Comparison of ENCODE assay signal across 19 cellular contexts in genomic region chr4:102638621-102639020, GRCh38.
"Had no signal": no experiment of that assay in that cellular context is flagged by ENCODE, and none has a peak within 500 bp of the region (broad histone marks: within the 10 kb centered on the region; RNA-seq: fewer than 3 reads in every experiment).

No MANE protein-coding gene starts in this region.

- FAIRE-seq: endothelial cell of umbilical vein had no signal

- H3K27me3 Mint-ChIP-seq: activated CD4-positive, alpha-beta memory T cell treated with anti-CD3 and anti-CD28 coated beads for 36 hours; activated naive CD8-positive, alpha-beta T cell treated with anti-CD3 and anti-CD28 coated beads, Interleukin-2, amount 10 ng/mL, durations not matched to agents 7 days and 5 days; dendritic cell treated with granulocyte-macrophage colony-stimulating factor and Interleukin-4, amounts not matched to agents 40 ng/mL and 50 ng/mL, for 4 days; stimulated activated naive B cell treated with anti-CD40 and anti-IgM and Interleukin-4, amounts not matched to agents 10 μg/mL and 1 μg/mL and 100 μg/mL, for 72 hours had no signal

- H3K4me3 Mint-ChIP-seq: dendritic cell treated with granulocyte-macrophage colony-stimulating factor and Interleukin-4, amounts not matched to agents 40 ng/mL and 50 ng/mL, for 4 days; natural killer cell; stimulated activated naive B cell treated with anti-CD40 and anti-IgM and Interleukin-4, amounts not matched to agents 10 μg/mL and 1 μg/mL and 100 μg/mL, for 72 hours had no signal

- H3K4me3 ChIP-seq: hepatocyte, spleen, thoracic aorta, upper lobe of left lung had no signal

- H3K9me3 Mint-ChIP-seq: activated CD4-positive, alpha-beta memory T cell treated with anti-CD3 and anti-CD28 coated beads for 36 hours; activated naive CD8-positive, alpha-beta T cell treated with anti-CD3 and anti-CD28 coated beads, Interleukin-2, amount 10 ng/mL, durations not matched to agents 7 days and 5 days; activated T-helper 2 cell treated with anti-CD3 and anti-CD28 coated beads, Interferon-gamma antibody, Interleukin-2, Interleukin-4, amounts not matched to agents 10 μg/mL and 5 μg/mL and 100 μg/mL, durations not matched to agents 14 hours and 24 hours and 36 hours; dendritic cell treated with granulocyte-macrophage colony-stimulating factor and Interleukin-4, amounts not matched to agents 40 ng/mL and 50 ng/mL, for 4 days; natural killer cell; stimulated activated naive B cell treated with anti-CD40 and anti-IgM and Interleukin-4, amounts not matched to agents 10 μg/mL and 1 μg/mL and 100 μg/mL, for 72 hours had no signal

- DNase-seq: activated CD4-positive, alpha-beta memory T cell treated with anti-CD3 and anti-CD28 coated beads for 36 hours; activated naive CD4-positive, alpha-beta T cell treated with Interleukin-2 at 50 U/mL for 16 hours; activated naive CD8-positive, alpha-beta T cell treated with anti-CD3 and anti-CD28 coated beads, Interleukin-2, amount 10 ng/mL, durations not matched to agents 7 days and 5 days; activated T-cell treated with anti-CD3 and anti-CD28 coated beads, Interleukin-2, amount 50 U/mL, for 1 hour; anterior cingulate cortex; effector CD8-positive, alpha-beta T cell; foreskin keratinocyte; left cardiac atrium; mesendoderm; natural killer cell; spleen; stimulated activated naive B cell treated with anti-CD40 and anti-IgM and Interleukin-4, amounts not matched to agents 10 μg/mL and 1 μg/mL and 100 μg/mL, for 72 hours; upper lobe of left lung; WERI-Rb-1 had no signal

- H3K4me1 Mint-ChIP-seq: stimulated activated naive B cell treated with anti-CD40 and anti-IgM and Interleukin-4, amounts not matched to agents 10 μg/mL and 1 μg/mL and 100 μg/mL, for 72 hours had no signal

- H3K36me3 Mint-ChIP-seq: natural killer cell had no signal

- H3K27ac Mint-ChIP-seq: activated CD4-positive, alpha-beta memory T cell treated with anti-CD3 and anti-CD28 coated beads for 36 hours; activated naive CD8-positive, alpha-beta T cell treated with anti-CD3 and anti-CD28 coated beads, Interleukin-2, amount 10 ng/mL, durations not matched to agents 7 days and 5 days; activated T-helper 2 cell treated with anti-CD3 and anti-CD28 coated beads, Interferon-gamma antibody, Interleukin-2, Interleukin-4, amounts not matched to agents 10 μg/mL and 5 μg/mL and 100 μg/mL, durations not matched to agents 14 hours and 24 hours and 36 hours; natural killer cell; stimulated activated naive B cell treated with anti-CD40 and anti-IgM and Interleukin-4, amounts not matched to agents 10 μg/mL and 1 μg/mL and 100 μg/mL, for 72 hours had no signal
